25 cellular contexts compared by ENCODE assay signal in the genomic region with DNA sequence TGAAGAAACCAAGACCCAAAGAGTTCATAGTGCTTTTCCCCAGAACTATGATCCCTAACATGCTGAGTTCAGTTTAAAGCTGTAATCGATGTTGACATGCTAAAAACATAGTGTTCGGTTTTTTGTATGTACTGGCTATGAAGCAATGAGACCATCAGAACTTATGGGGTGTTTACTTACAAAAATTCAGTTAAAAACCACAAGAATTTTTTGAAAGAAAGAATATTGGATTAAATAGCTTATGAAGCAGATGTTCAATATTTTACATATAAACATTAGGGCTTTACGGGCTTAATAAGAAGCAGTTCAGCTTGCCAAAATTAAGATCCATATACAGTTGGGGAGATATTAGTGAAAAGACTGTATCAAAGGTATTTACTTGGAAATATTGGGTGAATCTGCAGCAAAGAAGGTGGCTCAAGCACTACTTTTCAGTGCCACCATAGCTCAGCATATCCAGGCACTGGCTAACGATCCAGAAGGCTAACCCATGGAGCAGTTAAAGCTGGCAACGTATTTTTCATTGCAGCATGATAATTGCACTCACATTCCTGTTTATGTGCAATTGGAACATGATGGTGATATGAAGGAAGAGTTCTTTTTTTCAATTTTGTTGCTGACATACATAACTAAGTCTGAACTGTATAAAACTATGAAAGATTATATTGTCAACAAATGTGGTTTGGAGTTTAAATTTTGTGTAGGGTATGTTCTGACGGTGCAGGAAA.
"Had no signal": no experiment of that assay in that cellular context is flagged by ENCODE, and none has a peak within 500 bp of the region (broad histone marks: within the 10 kb centered on the region; RNA-seq: fewer than 3 reads in every experiment).

No MANE protein-coding gene starts in this region.

- H3K27ac Mint-ChIP-seq: activated CD4-positive, alpha-beta T cell treated with anti-CD3 and anti-CD28 coated beads for 36 hours; activated T-helper 1 cell treated with anti-CD3 and anti-CD28 coated beads, Interleukin-12 subunit alpha, Interleukin-12 subunit beta, Interleukin-2, Interleukin-4 antibody, amounts not matched to agents 30 ng/mL and 10 ng/mL and 1 ng/mL, durations not matched to agents 14 hours and 24 hours and 36 hours; natural killer cell treated with Interleukin-12 subunit alpha and Interleukin-12 subunit beta and Interleukin-15 and Interleukin-18, amount 100 ng/mL, for 72 hours; progenitor cell of endocrine pancreas had no signal

- ATAC-seq: activated CD4-positive, alpha-beta T cell treated with anti-CD3 and anti-CD28 coated beads for 36 hours; foreskin keratinocyte; heart right ventricle; left lung; lower lobe of right lung; mucosa of descending colon; natural killer cell treated with Interleukin-12 subunit alpha and Interleukin-12 subunit beta and Interleukin-15 and Interleukin-18, amount 100 ng/mL, for 72 hours; right lobe of liver had no signal

- FAIRE-seq: bronchial epithelial cell, islet of Langerhans had no signal

- H3K4me1 ChIP-seq: colonic mucosa, heart right ventricle, left lung, lower lobe of right lung, right lobe of liver, tibial nerve had no signal

- H3K27me3 Mint-ChIP-seq: progenitor cell of endocrine pancreas had no signal

- DNase-seq: activated CD4-positive, alpha-beta T cell treated with anti-CD3 and anti-CD28 coated beads for 36 hours; activated CD4-positive, alpha-beta T cell treated with anti-CD3 and anti-CD28 coated beads, Interleukin-2, amount 50 U/mL, for 4 hours; activated CD4-positive, CD25-positive, alpha-beta regulatory T cell; activated effector memory CD4-positive, alpha-beta T cell treated with anti-CD3 and anti-CD28 coated beads, Interleukin-2, amount 50 U/mL, for 16 hours; activated naive CD4-positive, alpha-beta T cell treated with anti-CD3 and anti-CD28 coated beads, Interleukin-2, amount 50 U/mL, for 16 hours; colonic mucosa; dorsolateral prefrontal cortex; effector memory CD4-positive, alpha-beta T cell; erythroblast; foreskin keratinocyte; heart right ventricle; left lung; lower lobe of right lung; mesenchymal stem cell; mucosa of descending colon; right lobe of liver; stimulated activated CD4-positive, alpha-beta T cell treated with anti-CD3 and anti-CD28 coated beads, Interleukin-2, amount 100 ng/mL, for 48 hours; stimulated activated naive CD4-positive, alpha-beta T cell treated with Interleukin-2 at 50 U/mL for 16 hours had no signal

- H3K9me3 ChIP-seq: colonic mucosa, neutrophil, right lobe of liver had no signal

- H3K36me3 ChIP-seq: colonic mucosa, heart right ventricle, left lung, lower lobe of right lung, neutrophil, right lobe of liver, tibial nerve had no signal

- H3K27me3 ChIP-seq: colonic mucosa, dorsolateral prefrontal cortex, foreskin keratinocyte, heart right ventricle, left lung, neutrophil, right lobe of liver, tibial nerve had no signal

- H3K4me3 ChIP-seq: colonic mucosa, dorsolateral prefrontal cortex, heart right ventricle, left lung, lower lobe of right lung, mucosa of descending colon, right lobe of liver, tibial nerve had no signal

- H3K4me1 Mint-ChIP-seq: activated CD4-positive, alpha-beta T cell treated with anti-CD3 and anti-CD28 coated beads for 36 hours had no signal

- H3K4me3 Mint-ChIP-seq: activated CD4-positive, alpha-beta T cell treated with anti-CD3 and anti-CD28 coated beads for 36 hours; activated T-helper 1 cell treated with anti-CD3 and anti-CD28 coated beads, Interleukin-12 subunit alpha, Interleukin-12 subunit beta, Interleukin-2, Interleukin-4 antibody, amounts not matched to agents 30 ng/mL and 10 ng/mL and 1 ng/mL, durations not matched to agents 14 hours and 24 hours and 36 hours; natural killer cell treated with Interleukin-12 subunit alpha and Interleukin-12 subunit beta and Interleukin-15 and Interleukin-18, amount 100 ng/mL, for 72 hours had no signal

- H3K27ac ChIP-seq: colonic mucosa, dorsolateral prefrontal cortex, foreskin keratinocyte, heart right ventricle, left lung, lower lobe of right lung, neutrophil, right lobe of liver, tibial nerve had no signal
